7 cellular contexts compared by ENCODE assay signal in the genomic region with DNA sequence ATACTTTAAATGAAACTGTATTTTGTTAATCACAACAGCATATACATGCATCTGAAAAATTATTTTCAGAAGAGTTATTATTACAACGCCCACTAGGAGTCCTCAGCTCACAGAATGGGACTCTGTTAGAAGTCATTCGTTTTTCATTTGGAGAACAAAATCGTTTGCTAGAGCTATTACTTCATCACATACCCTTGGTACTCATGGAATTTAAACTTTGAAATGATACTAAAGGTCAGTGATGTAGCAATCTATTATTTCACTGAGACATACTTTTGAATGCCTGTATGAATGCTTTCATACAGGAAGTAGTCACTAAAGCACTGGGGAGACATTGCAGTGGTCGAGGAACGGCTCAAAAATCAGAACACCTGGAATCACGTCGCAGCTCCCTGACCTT.
DNase-seq lines count a peak whose midpoint lies in the region; ATAC-seq and TF ChIP-seq lines count a peak whose summit lies in the region.

No MANE protein-coding gene starts in this region.

- H3K9me3 Mint-ChIP-seq in progenitor cell of endocrine pancreas (ENCODE audit: low read depth), result peaks cover 4% of the 10 kb centered on the region

- no peak overlapping the region for H3K27ac Mint-ChIP-seq in progenitor cell of endocrine pancreas

- H3K9me3 ChIP-seq in Peyer's patch, result no peaks in the 10 kb centered on the region

- H3K4me3 Mint-ChIP-seq in progenitor cell of endocrine pancreas (ENCODE audit: low read depth), result no peak overlapping the region

- no peak for TF ChIP-seq POLR2A in Peyer's patch (IDR thresholded peaks at IDR 0.05)

- H3K36me3 ChIP-seq in Peyer's patch, result peaks cover 0 to 37% (median 0%) of the 10 kb centered on the region in 3 donors

- TF ChIP-seq CTCF in Peyer's patch (IDR thresholded peaks at IDR 0.05), result peak in 5 of 6 experiments; percentile 13 to 59 (median 49)
- TF ChIP-seq CTCF in progenitor cell of endocrine pancreas (IDR thresholded peaks at IDR 0.05; ENCODE audit: unreplicated experiment), result peak; percentile 52

- peaks cover 4% of the 10 kb centered on the region for H3K4me1 Mint-ChIP-seq in progenitor cell of endocrine pancreas (ENCODE audit: low read depth)

- no peak overlapping the region for H3K4me3 ChIP-seq in Peyer's patch

- H3K27ac ChIP-seq in Peyer's patch, result no peak overlapping the region

- H3K36me3 Mint-ChIP-seq in progenitor cell of endocrine pancreas (ENCODE audit: insufficient read depth), result peaks cover 4% of the 10 kb centered on the region

- ATAC-seq in HG02610 (IDR thresholded peaks at IDR 0.05; ENCODE audit: unreplicated experiment) (peak; percentile 50), HG02852 (IDR thresholded peaks at IDR 0.05; ENCODE audit: unreplicated experiment) (no peak)

- DNase-seq in GM03348 (ENCODE audit: low spot score) (peak; percentile 54), Peyer's patch (no peak), fibroblast of gingiva (ENCODE audit: low read depth) (peak; percentile 93), progenitor cell of endocrine pancreas (ENCODE audit: low spot score, unreplicated experiment) (no peak), epidermal melanocyte (ENCODE audit: insufficient read length, low spot score) (no peak)

- H3K27me3 ChIP-seq in Peyer's patch, result no peaks in the 10 kb centered on the region

- peaks cover 0 to 2% (median 0%) of the 10 kb centered on the region in 4 donors for H3K4me1 ChIP-seq in Peyer's patch

- H3K27me3 Mint-ChIP-seq in progenitor cell of endocrine pancreas, result no peaks in the 10 kb centered on the region

Comparison
In these comparisons a context has a peak if more than half of its experiments do, and no peak if none do; other contexts are left out.
1. DNase-seq: peak in GM03348 (single experiment) and fibroblast of gingiva (single experiment); none in Peyer's patch (0 of 3), progenitor cell of endocrine pancreas (single experiment) and epidermal melanocyte (single experiment).